8 cellular contexts compared by ENCODE assay signal in genomic region chr1:100895540-100896480, GRCh38. TPM values are rescaled to one million over a fixed set of nuclear protein-coding genes. Genes with fewer than 3 reads are reported as not detected.
DNase-seq lines count a peak whose midpoint lies in the region; ATAC-seq and TF ChIP-seq lines count a peak whose summit lies in the region.

Gene SLC30A7 (plus strand): TSS chr1:100896090. CDS start chr1:100896263, 173 bp downstream.

- no peak for TF ChIP-seq CTCF in epithelial cell of esophagus (IDR thresholded peaks at IDR 0.05; ENCODE audit: insufficient read depth, low read depth, low read length, missing control alignments)

- no peaks in the 10 kb centered on the region for H3K27me3 ChIP-seq in mononuclear cell (ENCODE audit: insufficient read depth, low read length)

- DNase-seq in DMS114 treated with DMSO at 0.1 percent for 48 hours (lab: John Stamatoyannopoulos, UW; ENCODE audit: unreplicated experiment) (peak; percentile 79), HuH-7.5 (ENCODE audit: low spot score) (peak; percentile 35), OCI-M1 (lab: John Stamatoyannopoulos, UW) (peak; percentile 92), activated T-cell treated with anti-CD3 and anti-CD28 coated beads for 4 hours (peak; percentile 97), epithelial cell of esophagus (ENCODE audit: low read depth) (peak; percentile 96)
- peak; percentile 93 to 98 for DNase-seq in stimulated activated CD8-positive, alpha-beta memory T cell treated with anti-CD3 and anti-CD28 coated beads, Interleukin-2, amount 100 ng/mL, for 48 hours (ENCODE audit: low read depth in 2 of 2)

- H3K4me3 ChIP-seq in epithelial cell of esophagus (ENCODE audit: low read length) (peak within 1 kb of the TSS; percentile 92), mononuclear cell (ENCODE audit: low read length) (peak within 1 kb of the TSS; percentile 95)

- H3K4me1 ChIP-seq in mononuclear cell (ENCODE audit: insufficient read depth, low read length), result peaks cover 15% of the 10 kb centered on the region

- peak; percentile 73 for ATAC-seq in GM21528 (IDR thresholded peaks at IDR 0.05; ENCODE audit: low FRiP score, unreplicated experiment)

- H3K9me3 ChIP-seq in mononuclear cell (ENCODE audit: low read depth, low read length), result no peaks in the 10 kb centered on the region

RNA-seq across cellular contexts. Expression of gene SLC30A7, which starts in this region (rescaled TPM):
- 34.9 TPM for total RNA-seq in mononuclear cell

Comparison
In these comparisons a context has a peak if more than half of its experiments do, and no peak if none do; other contexts are left out.
1. Peak in every context shown above with its lines: DNase-seq, ATAC-seq and H3K4me3 ChIP-seq.
2. DNase-seq: peak in every context shown above with its lines; median percentile 97 in activated T-cell treated with anti-CD3 and anti-CD28 coated beads for 4 hours; 96 in epithelial cell of esophagus; 96 in stimulated activated CD8-positive, alpha-beta memory T cell treated with anti-CD3 and anti-CD28 coated beads, Interleukin-2, amount 100 ng/mL, for 48 hours; 92 in OCI-M1; 79 in DMS114 treated with DMSO at 0.1 percent for 48 hours; 35 in HuH-7.5.